In the genomic region with DNA sequence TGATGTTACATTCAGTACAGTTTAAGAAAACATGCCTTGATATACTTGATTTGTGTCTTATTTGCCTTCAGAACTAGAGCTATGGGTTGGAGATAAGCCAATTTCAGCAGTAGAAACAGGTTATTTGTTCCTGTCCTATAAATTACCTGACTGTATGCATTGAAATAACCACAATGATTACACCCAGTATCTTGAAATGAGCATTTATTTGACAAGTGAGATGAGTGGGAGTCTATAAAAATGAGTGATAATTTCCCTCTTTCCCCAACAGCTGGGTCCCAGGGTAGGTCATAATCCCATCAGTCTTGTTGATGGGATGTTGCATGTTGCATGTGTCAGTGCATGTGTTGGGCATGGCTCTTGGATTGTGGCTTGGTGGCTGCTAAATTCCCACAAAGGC, we compare ENCODE assay signal across 24 cellular contexts.
DNase-seq lines count a peak whose midpoint lies in the region; ATAC-seq, FAIRE-seq and TF ChIP-seq lines count a peak whose summit lies in the region.
"Had no signal": no experiment of that assay in that cellular context is flagged by ENCODE, and none has a peak within 500 bp of the region (broad histone marks: within the 10 kb centered on the region; RNA-seq: fewer than 3 reads in every experiment).

No MANE protein-coding gene starts in this region.

- H3K27me3 Mint-ChIP-seq in stimulated activated naive CD8-positive, alpha-beta T cell treated with anti-CD3 and anti-CD28 coated beads, Interleukin-15, amount 100 ng/mL, for 72 hours = no peaks in the 10 kb centered on the region
- H3K27me3 Mint-ChIP-seq: B cell, T-cell had no signal

- H3K27ac ChIP-seq in VCaP = peak overlapping the region; percentile 42
- H3K27ac ChIP-seq: 22Rv1, C4-2B had no signal

- DNase-seq in NCI-H2081 (lab: John Stamatoyannopoulos, UW) (peak; percentile 12 to 61), NCI-H2081 treated with DMSO at 0.1 percent for 48 hours (lab: John Stamatoyannopoulos, UW) (no peak), urothelium cell line (ENCODE audit: low spot score) (no peak), nucleus accumbens (lab: John Stamatoyannopoulos, UW) (no peak)
- DNase-seq in stimulated activated naive CD8-positive, alpha-beta T cell treated with anti-CD3 and anti-CD28 coated beads, Interleukin-15, amount 100 ng/mL, for 72 hours = no peak
- DNase-seq in stimulated activated naive CD8-positive, alpha-beta T cell treated with anti-CD3 and anti-CD28 coated beads, Interleukin-15, Interleukin-2, amounts not matched to agents 100 U/mL and 50 U/mL, for 24 hours = no peak
- DNase-seq: Caco-2; CD8-positive, alpha-beta T cell; DND-41; GOT3; NCI-H1092 treated with DMSO at 0.1 percent for 48 hours; NCI-H146; NCI-H226; NCI-H510A; NCI-H774; RPMI8226; SHP77; T-cell had no signal

- H3K4me3 Mint-ChIP-seq in stimulated activated naive CD8-positive, alpha-beta T cell treated with anti-CD3 and anti-CD28 coated beads, Interleukin-15, amount 100 ng/mL, for 72 hours = no peak overlapping the region
- H3K4me3 Mint-ChIP-seq: B cell; CD8-positive, alpha-beta T cell; T-cell had no signal

- H3K9me3 Mint-ChIP-seq in stimulated activated naive CD8-positive, alpha-beta T cell treated with anti-CD3 and anti-CD28 coated beads, Interleukin-15, amount 100 ng/mL, for 72 hours = no peaks in the 10 kb centered on the region
- H3K9me3 Mint-ChIP-seq: CD8-positive, alpha-beta T cell; T-cell had no signal

- H3K4me1 Mint-ChIP-seq in stimulated activated naive CD8-positive, alpha-beta T cell treated with anti-CD3 and anti-CD28 coated beads, Interleukin-15, amount 100 ng/mL, for 72 hours = peaks cover 14% of the 10 kb centered on the region
- H3K4me1 Mint-ChIP-seq: B cell, T-cell had no signal

- H3K27ac Mint-ChIP-seq in stimulated activated naive CD8-positive, alpha-beta T cell treated with anti-CD3 and anti-CD28 coated beads, Interleukin-15, amount 100 ng/mL, for 72 hours = no peak overlapping the region
- H3K27ac Mint-ChIP-seq: B cell; CD8-positive, alpha-beta T cell; T-cell had no signal

- no peak for TF ChIP-seq CTCF in VCaP (conservative IDR thresholded peaks at IDR 0.05)

- peak; percentile 55 for ATAC-seq in stimulated activated naive CD8-positive, alpha-beta T cell treated with anti-CD3 and anti-CD28 coated beads, Interleukin-15, amount 100 ng/mL, for 72 hours
- no peak for ATAC-seq in stimulated activated naive CD8-positive, alpha-beta T cell treated with anti-CD3 and anti-CD28 coated beads, Interleukin-15, Interleukin-2, amounts not matched to agents 100 U/mL and 50 U/mL, for 24 hours
- no peak for ATAC-seq in GM18511 (IDR thresholded peaks at IDR 0.05; ENCODE audit: unreplicated experiment)
- ATAC-seq: CD8-positive, alpha-beta T cell; T-cell had no signal

- peak; percentile 53 for FAIRE-seq in urothelium cell line (lab: Jason Lieb, UNC)
- FAIRE-seq: GM18507 had no signal

Comparison
In these comparisons a context has a peak if more than half of its experiments do, and no peak if none do; other contexts are left out.
1. DNase-seq: peak in NCI-H2081 (2 of 2); none in NCI-H2081 treated with DMSO at 0.1 percent for 48 hours (single experiment), stimulated activated naive CD8-positive, alpha-beta T cell treated with anti-CD3 and anti-CD28 coated beads, Interleukin-15, amount 100 ng/mL, for 72 hours (0 of 2), stimulated activated naive CD8-positive, alpha-beta T cell treated with anti-CD3 and anti-CD28 coated beads, Interleukin-15, Interleukin-2, amounts not matched to agents 100 U/mL and 50 U/mL, for 24 hours (single experiment), urothelium cell line (single experiment) and nucleus accumbens (0 of 56).